8 cellular contexts compared by ENCODE assay signal in the genomic region with DNA sequence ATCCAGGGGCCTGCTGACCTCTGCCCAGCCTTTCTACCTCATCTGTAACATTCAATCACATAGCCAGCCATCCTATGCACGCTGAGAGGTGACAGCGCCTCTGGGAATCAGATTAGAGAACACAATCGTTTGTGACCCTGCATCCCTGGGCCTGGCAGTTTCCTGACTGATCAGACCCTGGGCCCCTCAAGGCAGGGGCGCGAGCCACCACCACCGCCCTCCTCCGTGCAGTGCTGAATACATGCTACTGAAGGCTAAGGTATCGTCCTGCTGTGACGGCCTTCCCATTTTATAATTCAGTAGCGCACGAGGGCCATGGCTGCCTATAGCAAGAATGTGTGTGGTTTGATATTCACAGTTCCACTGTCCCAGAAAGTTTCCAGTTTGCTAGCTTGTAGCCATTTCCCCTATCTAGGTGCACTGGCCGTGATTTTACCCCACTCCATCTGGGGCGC. TPM values are rescaled to one million over a fixed set of nuclear protein-coding genes. Genes with fewer than 3 reads are reported as not detected.
A peak's percentile ranks its signal among the peaks of the same experiment; 100 is the strongest.
DNase-seq lines count a peak whose midpoint lies in the region; ATAC-seq and TF ChIP-seq lines count a peak whose summit lies in the region.

No MANE protein-coding gene starts in this region.

- H3K36me3 ChIP-seq in CD4-positive, CD25-positive, alpha-beta regulatory T cell (ENCODE audit: control insufficient read depth, insufficient read depth, low read length) = peaks cover 12% of the 10 kb centered on the region
- H3K36me3 ChIP-seq in HUES64 (ENCODE audit: insufficient read depth, low read length) (peaks cover 19% of the 10 kb centered on the region), mammary epithelial cell (ENCODE audit: insufficient read depth, low read length) (no peaks in the 10 kb centered on the region), uterus (no peaks in the 10 kb centered on the region)

- whole genome bisulfite sequencing in HUES64 = 8% methylated on average over 13 of the region's 13 CpGs
- WGBS in mammary epithelial cell (ENCODE audit: low coverage, missing lambda C conversion rate) = 61% methylated on average over 11 of the region's 13 CpGs

- no peaks in the 10 kb centered on the region for H4K20me1 ChIP-seq in mammary epithelial cell (ENCODE audit: insufficient read depth, low read length)

- dilution Hi-C loops in mammary epithelial cell (cut with HindIII; ENCODE audit: low sequenced_read_pairs) = no loop called here

- CTCF ChIA-PET in mammary epithelial cell (lab: Charles Lee; ENCODE audit: low non-redundant PET) = no interaction called here

- DNase-seq in CD4-positive, CD25-positive, alpha-beta regulatory T cell = no peak
- no peak for DNase-seq in mammary epithelial cell
- peak in 1 of 2 donors; percentile 18 for DNase-seq in memory B cell (ENCODE audit: low spot score in 2 of 2)
- DNase-seq in uterus = no peak
- DNase-seq in SW 1271 (lab: John Stamatoyannopoulos, UW) = no peak
- no peak for DNase-seq in germinal center (ENCODE audit: low spot score)
- DNase-seq in occipital lobe (lab: John Stamatoyannopoulos, UW) = no peak

- peaks cover 20 to 34% (median 29%) of the 10 kb centered on the region in 4 donors for H3K4me1 Mint-ChIP-seq in CD4-positive, CD25-positive, alpha-beta regulatory T cell
- peaks cover 20% of the 10 kb centered on the region for H3K4me1 Mint-ChIP-seq in memory B cell

- no peak overlapping the region for H3K27ac ChIP-seq in CD4-positive, CD25-positive, alpha-beta regulatory T cell (ENCODE audit: insufficient read depth, low read length, poor library complexity, severe bottlenecking)
- H3K27ac ChIP-seq in HUES64 (ENCODE audit: low read depth, low read length) = peak overlapping the region; percentile 56
- H3K27ac ChIP-seq in mammary epithelial cell (ENCODE audit: insufficient read depth, low read depth, low read length) = no peak overlapping the region
- peak overlapping the region; percentile 84 to 86 for H3K27ac ChIP-seq in uterus

- peak overlapping the region; percentile 93 to 97 (median 96) for H3K4me3 Mint-ChIP-seq in CD4-positive, CD25-positive, alpha-beta regulatory T cell
- H3K4me3 Mint-ChIP-seq in memory B cell = peak overlapping the region; percentile 91

- no peaks in the 10 kb centered on the region for H3K27me3 ChIP-seq in CD4-positive, CD25-positive, alpha-beta regulatory T cell (ENCODE audit: control insufficient read depth, insufficient read depth, low read length)
- H3K27me3 ChIP-seq in HUES64 (ENCODE audit: insufficient read depth, low read length) (peaks cover 16% of the 10 kb centered on the region), mammary epithelial cell (ENCODE audit: insufficient read depth, low read length) (no peaks in the 10 kb centered on the region), uterus (no peaks in the 10 kb centered on the region)

- H3K4me3 ChIP-seq in CD4-positive, CD25-positive, alpha-beta regulatory T cell (ENCODE audit: low read depth, low read length) = peak overlapping the region; percentile 86
- peak overlapping the region; percentile 88 for H3K4me3 ChIP-seq in HUES64 (ENCODE audit: low read length)
- peak overlapping the region; percentile 43 to 81 (median 66) for H3K4me3 ChIP-seq in mammary epithelial cell (replicated peaks in 1 of 3; ENCODE audit: insufficient read depth in 1 of 3, low read depth in 2 of 3, low read length in 3 of 3)
- H3K4me3 ChIP-seq in uterus = peak overlapping the region; percentile 60 to 88

- H3K27ac Mint-ChIP-seq in CD4-positive, CD25-positive, alpha-beta regulatory T cell = peak overlapping the region; percentile 75 to 93 (median 80)
- H3K27ac Mint-ChIP-seq in memory B cell = peak overlapping the region; percentile 68

- no peak for ATAC-seq in CD4-positive, CD25-positive, alpha-beta regulatory T cell (ENCODE audit: low read depth in 2 of 2)
- no peak for ATAC-seq in memory B cell (ENCODE audit: low read depth)

- H3K4me1 ChIP-seq in CD4-positive, CD25-positive, alpha-beta regulatory T cell (ENCODE audit: control insufficient read depth, insufficient read depth, low read length, poor library complexity, severe bottlenecking) = peaks cover 20% of the 10 kb centered on the region
- peaks cover 11% of the 10 kb centered on the region; the same call in 1 of the 2 replicates for H3K4me1 ChIP-seq in HUES64 (ENCODE audit: insufficient read depth, low read length)
- H3K4me1 ChIP-seq in mammary epithelial cell (ENCODE audit: insufficient read depth, low read length) = peaks cover 7% of the 10 kb centered on the region
- no peaks in the 10 kb centered on the region for H3K4me1 ChIP-seq in uterus

- H3K9ac ChIP-seq in HUES64 (ENCODE audit: low read depth, low read length) (peak overlapping the region; percentile 91), mammary epithelial cell (ENCODE audit: insufficient read depth, low read length) (no peak overlapping the region)

- BruUV-seq in mammary epithelial cell (replicated peaks; lab: Mats Ljungman, UMichigan) = no TSS peak

- H3K4me2 ChIP-seq in mammary epithelial cell (ENCODE audit: insufficient read depth, low read depth, low read length) = peak overlapping the region; percentile 83

- H3K9me3 Mint-ChIP-seq in CD4-positive, CD25-positive, alpha-beta regulatory T cell = no peaks in the 10 kb centered on the region
- no peaks in the 10 kb centered on the region for H3K9me3 Mint-ChIP-seq in memory B cell

- in situ Hi-C loops in mammary epithelial cell (cut with MboI; ENCODE audit: low sequenced_read_pairs in 2 of 2) = no loop called here

- peaks cover 21% of the 10 kb centered on the region for H3K79me2 ChIP-seq in mammary epithelial cell (ENCODE audit: insufficient read depth, low read length)

- peak overlapping the region; percentile 89 for H2AFZ ChIP-seq in mammary epithelial cell (ENCODE audit: low read depth, low read length)

- peaks cover 4% of the 10 kb centered on the region for H3K27me3 Mint-ChIP-seq in CD4-positive, CD25-positive, alpha-beta regulatory T cell
- no peaks in the 10 kb centered on the region for H3K27me3 Mint-ChIP-seq in memory B cell

- intact Hi-C loops in mammary epithelial cell (cut with micrococcal nuclease) (loop anchor here (5.0 to 10.0 kb wide), 2 partner anchors 61 to 699 kb away; a partner anchor contains a TSS), uterus (cut with DNase I; ENCODE audit: low total_unique reads) (no loop called here)

- no peaks in the 10 kb centered on the region for H3K9me3 ChIP-seq in CD4-positive, CD25-positive, alpha-beta regulatory T cell (ENCODE audit: control insufficient read depth in 2 of 2, low read length in 2 of 2)
- no peaks in the 10 kb centered on the region for H3K9me3 ChIP-seq in HUES64 (ENCODE audit: insufficient read depth, low read depth, low read length)
- no peaks in the 10 kb centered on the region for H3K9me3 ChIP-seq in mammary epithelial cell (replicated peaks; ENCODE audit: insufficient read depth, low read length)
- H3K9me3 ChIP-seq in uterus = no peaks in the 10 kb centered on the region

- peaks cover 14% of the 10 kb centered on the region for H3K36me3 Mint-ChIP-seq in CD4-positive, CD25-positive, alpha-beta regulatory T cell
- H3K36me3 Mint-ChIP-seq in memory B cell = peaks cover 2% of the 10 kb centered on the region

- no peak for TF ChIP-seq POLR2A in uterus (IDR thresholded peaks at IDR 0.05)

- TF ChIP-seq CTCF in mammary epithelial cell (conservative IDR thresholded peaks at IDR 0.05 in 1 of 2, IDR thresholded peaks at IDR 0.05 in 1 of 2; ENCODE audit: extremely low read depth in 1 of 2, insufficient read depth in 1 of 2, low read depth in 1 of 2, low read length in 2 of 2) (no peak), uterus (IDR thresholded peaks at IDR 0.05) (no peak)

RNA-seq across cellular contexts. Expression of a gene that starts 1.2 kb away (rescaled TPM):
- 10.5 TPM for total RNA-seq in CD4-positive, CD25-positive, alpha-beta regulatory T cell
- 1 to 10 TPM; 2.5 to 5.5 (median 4.8) TPM for polyA plus RNA-seq in CD4-positive, CD25-positive, alpha-beta regulatory T cell
- 22.6 TPM for polyA plus RNA-seq in HUES64 (2013, experiment 1 of 2)
- 33.0 TPM for polyA plus RNA-seq in HUES64 (2013, experiment 2 of 2)
- total RNA-seq in mammary epithelial cell (1 to 10 TPM; 4.2 to 7.5 TPM), uterus (10 to 100 TPM in 3 of 4 donors, 1 to 10 TPM in 1; 5.9 to 36.1 (median 14.5) TPM), occipital lobe (107 TPM)
- polyA plus RNA-seq in mammary epithelial cell = 5.8 TPM
- 14.1 TPM for polyA minus RNA-seq in mammary epithelial cell

Comparison
In these comparisons a context has a peak if more than half of its experiments do, and no peak if none do; other contexts are left out.
1. H3K27ac ChIP-seq: peak in HUES64 (single experiment) and uterus (2 of 2); none in CD4-positive, CD25-positive, alpha-beta regulatory T cell (single experiment) and mammary epithelial cell (single experiment).
2. Peak in every context shown above with its lines, with median percentiles within 50 percentile points of each other: H3K4me3 ChIP-seq.